1 cellular context compared by ENCODE assay signal in genomic region chr2:102018823-102019445, GRCh38.
TF ChIP-seq lines count a peak whose summit lies in the region.

No MANE protein-coding gene starts in this region.

TF ChIP-seq in K562, 482 proteins besides CTCF, POLR2A, EP300 and RAD21:
- TF ChIP-seq ZC3H8 (IDR thresholded peaks at IDR 0.05), result no peak
- no peak for TF ChIP-seq ELK1 (CRISPR knock-in tag; IDR thresholded peaks at IDR 0.05)
- no peak for TF ChIP-seq SLC30A9 (CRISPR knock-in tag; IDR thresholded peaks at IDR 0.05)
- TF ChIP-seq C11orf30 (IDR thresholded peaks at IDR 0.05; ENCODE audit: low read depth), result peak; percentile 43; the same call in 1 of the 2 replicates
- no peak for TF ChIP-seq RBM14 (IDR thresholded peaks at IDR 0.05; ENCODE audit: borderline replicate concordance, insufficient read depth, low read depth, low read length)
- TF ChIP-seq TAF1 (IDR thresholded peaks at IDR 0.05; ENCODE audit: control insufficient read depth, extremely low read depth, insufficient read depth, low read length, severe bottlenecking), result no peak
- no peak for TF ChIP-seq ZNF263 (CRISPR knock-in tag; IDR thresholded peaks at IDR 0.05; ENCODE audit: borderline replicate concordance)
- TF ChIP-seq PHB2 (IDR thresholded peaks at IDR 0.05; ENCODE audit: low read depth), result no peak
- TF ChIP-seq ETV6 (IDR thresholded peaks at IDR 0.05; ENCODE audit: borderline replicate concordance in 1 of 2, low read depth in 2 of 2, low read length in 1 of 2), result no peak
- TF ChIP-seq ETV6 (CRISPR knock-in tag; IDR thresholded peaks at IDR 0.05; ENCODE audit: borderline replicate concordance), result no peak
- TF ChIP-seq CREB3L1 (IDR thresholded peaks at IDR 0.05; ENCODE audit: borderline replicate concordance, low read depth), result no peak
- TF ChIP-seq HIVEP1 (CRISPR knock-in tag; IDR thresholded peaks at IDR 0.05), result no peak
- peak; percentile 60 for TF ChIP-seq MAFG (tag; conservative IDR thresholded peaks at IDR 0.05)
- no peak for TF ChIP-seq ZNF75A (CRISPR knock-in tag; IDR thresholded peaks at IDR 0.05)
- TF ChIP-seq ZFPM2 (CRISPR knock-in tag; IDR thresholded peaks at IDR 0.05), result no peak
- TF ChIP-seq SIN3A (IDR thresholded peaks at IDR 0.05; ENCODE audit: borderline replicate concordance in 2 of 2, control insufficient read depth in 1 of 2, low read depth in 2 of 2, low read length in 2 of 2), result no peak
- peak; percentile 60 for TF ChIP-seq ZNF316 (IDR thresholded peaks at IDR 0.05)
- TF ChIP-seq RB1 (IDR thresholded peaks at IDR 0.05; ENCODE audit: low read depth), result no peak
- TF ChIP-seq HDAC6 (IDR thresholded peaks at IDR 0.05; ENCODE audit: low read depth, low read length), result no peak
- 0 out of 2 replicates have a peak, but pooled peaks have one; percentile 6 for TF ChIP-seq MAFF (IDR thresholded peaks at IDR 0.05; ENCODE audit: low read length)
- TF ChIP-seq TARDBP (IDR thresholded peaks at IDR 0.05), result no peak
- TF ChIP-seq ZNF212 (CRISPR knock-in tag; IDR thresholded peaks at IDR 0.05), result no peak
- TF ChIP-seq ZBTB12 (CRISPR knock-in tag; IDR thresholded peaks at IDR 0.05), result no peak
- TF ChIP-seq MITF (IDR thresholded peaks at IDR 0.05), result no peak
- no peak for TF ChIP-seq NR2C2 (CRISPR knock-in tag; IDR thresholded peaks at IDR 0.05)
- TF ChIP-seq NR2C2 (tag; IDR thresholded peaks at IDR 0.05), result no peak
- no peak for TF ChIP-seq CHCHD3 (CRISPR knock-in tag; IDR thresholded peaks at IDR 0.05)
- no peak for TF ChIP-seq HMBOX1 (IDR thresholded peaks at IDR 0.05)
- no peak for TF ChIP-seq GATAD2A (IDR thresholded peaks at IDR 0.05)
- no peak for TF ChIP-seq PYGO2 (tag; IDR thresholded peaks at IDR 0.05)
- TF ChIP-seq SMARCB1 (IDR thresholded peaks at IDR 0.05; ENCODE audit: insufficient read length, low read depth), result no peak
